ENCODE assay signal across 8 cellular contexts in genomic region chr12:82685721-82686222, GRCh38. TPM values are rescaled to one million over a fixed set of nuclear protein-coding genes. Genes with fewer than 3 reads are reported as not detected.
A peak's percentile ranks its signal among the peaks of the same experiment; 100 is the strongest.
DNase-seq lines count a peak whose midpoint lies in the region; ATAC-seq lines count a peak whose summit lies in the region.

No MANE protein-coding gene starts in this region.

- peaks cover 19 to 22% of the 10 kb centered on the region in 2 donors for H3K4me1 Mint-ChIP-seq in effector memory CD8-positive, alpha-beta T cell (ENCODE audit: low read depth in 2 of 2)
- H3K4me1 Mint-ChIP-seq in memory B cell = peaks cover 11% of the 10 kb centered on the region

- DNase-seq in COR-L47 (lab: John Stamatoyannopoulos, UW) (peak; percentile 96), HT-29 (ENCODE audit: low spot score) (peak; percentile 97), NK-92 (lab: John Stamatoyannopoulos, UW; ENCODE audit: unreplicated experiment) (peak; percentile 41), memory B cell (ENCODE audit: low spot score in 2 of 2) (peak; percentile 84 to 85)
- DNase-seq in activated CD8-positive, alpha-beta memory T cell treated with anti-CD3 and anti-CD28 coated beads for 4 hours (ENCODE audit: low read depth in 2 of 2) = peak; percentile 82 to 85
- peak; percentile 83 to 88 (median 85) for DNase-seq in effector memory CD8-positive, alpha-beta T cell
- peak; percentile 82 for DNase-seq in stimulated activated CD8-positive, alpha-beta memory T cell treated with anti-CD3 and anti-CD28 coated beads, Interleukin-12 subunit alpha, Interleukin-12 subunit beta, amount 100 ng/mL, for 1 hour (ENCODE audit: low read depth)

- peak overlapping the region; percentile 96 to 99 for H3K4me3 Mint-ChIP-seq in effector memory CD8-positive, alpha-beta T cell
- peak overlapping the region; percentile 97 for H3K4me3 Mint-ChIP-seq in memory B cell

- ATAC-seq in GM21367 (IDR thresholded peaks at IDR 0.05; ENCODE audit: unreplicated experiment) = peak; percentile 68
- peak; percentile 63 for ATAC-seq in effector memory CD8-positive, alpha-beta T cell (replicated peaks)
- peak; percentile 60 for ATAC-seq in memory B cell (ENCODE audit: low read depth)

- peaks cover 6 to 13% of the 10 kb centered on the region in 2 donors for H3K27me3 Mint-ChIP-seq in effector memory CD8-positive, alpha-beta T cell
- H3K27me3 Mint-ChIP-seq in memory B cell = peaks cover 7% of the 10 kb centered on the region

- peaks cover 16% of the 10 kb centered on the region for H3K36me3 Mint-ChIP-seq in effector memory CD8-positive, alpha-beta T cell (ENCODE audit: insufficient read depth)
- H3K36me3 Mint-ChIP-seq in memory B cell = no peaks in the 10 kb centered on the region

- no peaks in the 10 kb centered on the region for H3K9me3 Mint-ChIP-seq in effector memory CD8-positive, alpha-beta T cell
- no peaks in the 10 kb centered on the region for H3K9me3 Mint-ChIP-seq in memory B cell

- peak overlapping the region; percentile 96 to 97 for H3K27ac Mint-ChIP-seq in effector memory CD8-positive, alpha-beta T cell
- peak overlapping the region; percentile 84 for H3K27ac Mint-ChIP-seq in memory B cell

RNA-seq across cellular contexts. Expression of gene TMTC2, which starts 0.9 kb away (rescaled TPM):
- total RNA-seq in HT-29 (2014; rRNA removed; shearing (Covaris generic)) = 15.1 and 18.2 TPM in 2 replicates

Comparison
In these comparisons a context has a peak if more than half of its experiments do, and no peak if none do; other contexts are left out.
1. Peak in every context shown above with its lines: DNase-seq and ATAC-seq.
2. DNase-seq: peak in every context shown above with its lines; median percentile 97 in HT-29; 96 in COR-L47; 85 in effector memory CD8-positive, alpha-beta T cell; 84 in memory B cell; 84 in activated CD8-positive, alpha-beta memory T cell treated with anti-CD3 and anti-CD28 coated beads for 4 hours; 82 in stimulated activated CD8-positive, alpha-beta memory T cell treated with anti-CD3 and anti-CD28 coated beads, Interleukin-12 subunit alpha, Interleukin-12 subunit beta, amount 100 ng/mL, for 1 hour; 41 in NK-92.